In genomic region chr6:134183844-134184243, GRCh38 we compare ENCODE assay signal across 20 cellular contexts.
"Had no signal": no experiment of that assay in that cellular context is flagged by ENCODE, and none has a peak within 500 bp of the region (broad histone marks: within the 10 kb centered on the region; RNA-seq: fewer than 3 reads in every experiment).

No MANE protein-coding gene starts in this region.

- H3K27ac ChIP-seq: cardiac muscle cell, prostate gland, tibial nerve had no signal

- ATAC-seq: activated naive CD8-positive, alpha-beta T cell treated with anti-CD3 and anti-CD28 coated beads, Interleukin-2, amount 50 U/mL, for 24 hours; left cardiac atrium had no signal

- FAIRE-seq: endometrium, urothelium cell line had no signal

- H3K4me1 ChIP-seq: prostate gland had no signal

- H3K4me3 ChIP-seq: cardiac muscle cell, prostate gland, tibial nerve had no signal

- H3K36me3 ChIP-seq: cardiac muscle cell, prostate gland, tibial nerve had no signal

- H3K27me3 ChIP-seq: cardiac muscle cell, tibial nerve had no signal

- H3K9me3 ChIP-seq: prostate gland, tibial nerve had no signal

- DNase-seq: activated B cell treated with CpG ODN at 0.5 μM for 24 hours; activated CD4-positive, alpha-beta memory T cell treated with anti-CD3 and anti-CD28 coated beads, Interleukin-2, amount 10 ng/mL, durations not matched to agents 7 days and 5 days; activated CD4-positive, alpha-beta T cell treated with anti-CD3 and anti-CD28 coated beads, Interleukin-2, amount 10 ng/mL, durations not matched to agents 24 days and 14 days; activated effector memory CD4-positive, alpha-beta T cell treated with anti-CD3 and anti-CD28 coated beads, Interleukin-2, amount 50 U/mL, for 16 hours; activated naive CD4-positive, alpha-beta T cell treated with anti-CD3 and anti-CD28 coated beads, Interleukin-2, amount 10 ng/mL, durations not matched to agents 7 days and 5 days; activated naive CD8-positive, alpha-beta T cell treated with anti-CD3 and anti-CD28 coated beads, Interleukin-2, amount 50 U/mL, for 24 hours; activated T-cell treated with anti-CD3 and anti-CD28 coated beads for 4 hours; cortex of kidney; erythroblast; foreskin fibroblast; islet precursor cell; left cardiac atrium; naive B cell; stimulated activated CD4-positive, alpha-beta T cell treated with anti-CD3 and anti-CD28 coated beads, Interleukin-4, amount 100 ng/mL, for 4 hours; T-helper 9 cell had no signal
